ENCODE assay signal across 26 cellular contexts in genomic region chr3:69688400-69688799, GRCh38. TPM values are rescaled to one million over a fixed set of nuclear protein-coding genes. Genes with fewer than 3 reads are reported as not detected.
"Had no signal": no experiment of that assay in that cellular context is flagged by ENCODE, and none has a peak within 500 bp of the region (broad histone marks: within the 10 kb centered on the region; RNA-seq: fewer than 3 reads in every experiment).

No MANE protein-coding gene starts in this region.

- H3K27me3 Mint-ChIP-seq: activated CD4-positive, alpha-beta memory T cell treated with anti-CD3 and anti-CD28 coated beads, Interleukin-2, amount 10 ng/mL, durations not matched to agents 7 days and 5 days; activated naive CD4-positive, alpha-beta T cell treated with anti-CD3 and anti-CD28 coated beads, Interleukin-2, amount 10 ng/mL, durations not matched to agents 7 days and 5 days; activated naive CD8-positive, alpha-beta T cell treated with anti-CD3 and anti-CD28 coated beads, Interleukin-2, amount 10 ng/mL, durations not matched to agents 7 days and 5 days; activated T-cell treated with anti-CD3 and anti-CD28 coated beads, Interleukin-2, amount 50 U/mL, for 24 hours; central memory CD8-positive, alpha-beta T cell had no signal

- H3K4me3 ChIP-seq: ascending aorta, coronary artery had no signal

- H3K9me3 ChIP-seq: ascending aorta had no signal

- H3K9me3 Mint-ChIP-seq: activated CD4-positive, alpha-beta memory T cell treated with anti-CD3 and anti-CD28 coated beads, Interleukin-2, amount 10 ng/mL, durations not matched to agents 7 days and 5 days; activated CD4-positive, alpha-beta T cell treated with anti-CD3 and anti-CD28 coated beads, Interleukin-2, amount 10 ng/mL, durations not matched to agents 7 days and 5 days; activated naive CD4-positive, alpha-beta T cell treated with anti-CD3 and anti-CD28 coated beads, Interleukin-2, amount 10 ng/mL, durations not matched to agents 7 days and 5 days; activated naive CD4-positive, alpha-beta T cell treated with anti-CD3 and anti-CD28 coated beads, Interleukin-2, amount 50 U/mL, for 72 hours; activated naive CD8-positive, alpha-beta T cell treated with anti-CD3 and anti-CD28 coated beads, Interleukin-2, amount 10 ng/mL, durations not matched to agents 7 days and 5 days; activated T-cell treated with anti-CD3 and anti-CD28 coated beads, Interleukin-2, amount 50 U/mL, for 24 hours; activated T-cell treated with anti-CD3 and anti-CD28 coated beads, Interleukin-2, amount 50 U/mL, for 72 hours; brain; central memory CD8-positive, alpha-beta T cell; WTC11 had no signal

- DNase-seq: activated CD4-positive, alpha-beta memory T cell treated with anti-CD3 and anti-CD28 coated beads, Interleukin-2, amount 10 ng/mL, durations not matched to agents 7 days and 5 days; activated CD4-positive, alpha-beta T cell treated with anti-CD3 and anti-CD28 coated beads for 1 hour; activated CD4-positive, alpha-beta T cell treated with anti-CD3 and anti-CD28 coated beads for 4 hours; activated CD4-positive, alpha-beta T cell treated with anti-CD3 and anti-CD28 coated beads, Interleukin-2, amount 10 ng/mL, durations not matched to agents 7 days and 5 days; activated CD4-positive, alpha-beta T cell treated with anti-CD3 and anti-CD28 coated beads, Interleukin-2, amount 50 U/mL, for 4 hours; activated CD8-positive, alpha-beta memory T cell treated with anti-CD3 and anti-CD28 coated beads, Interleukin-2, amount 50 U/mL, for 48 hours; activated gamma-delta T cell; activated naive CD4-positive, alpha-beta T cell; activated naive CD4-positive, alpha-beta T cell treated with anti-CD3 and anti-CD28 coated beads, Interleukin-2, amount 10 ng/mL, durations not matched to agents 7 days and 5 days; activated naive CD8-positive, alpha-beta T cell treated with anti-CD3 and anti-CD28 coated beads, Interleukin-2, amount 10 ng/mL, durations not matched to agents 7 days and 5 days; activated T-cell treated with anti-CD3 and anti-CD28 coated beads for 4 hours; activated T-cell treated with anti-CD3 and anti-CD28 coated beads, Interleukin-2, amount 50 U/mL, for 24 hours; activated T-cell treated with anti-CD3 and anti-CD28 coated beads, Interleukin-2, amount 50 U/mL, for 72 hours; dermis blood vessel endothelial cell; effector CD8-positive, alpha-beta T cell; foreskin fibroblast; head of caudate nucleus; T-helper 2 cell had no signal

- H3K27ac Mint-ChIP-seq: activated CD4-positive, alpha-beta memory T cell treated with anti-CD3 and anti-CD28 coated beads, Interleukin-2, amount 10 ng/mL, durations not matched to agents 7 days and 5 days; activated CD4-positive, alpha-beta T cell treated with anti-CD3 and anti-CD28 coated beads, Interleukin-2, amount 10 ng/mL, durations not matched to agents 7 days and 5 days; activated naive CD4-positive, alpha-beta T cell treated with anti-CD3 and anti-CD28 coated beads, Interleukin-2, amount 10 ng/mL, durations not matched to agents 7 days and 5 days; activated naive CD4-positive, alpha-beta T cell treated with anti-CD3 and anti-CD28 coated beads, Interleukin-2, amount 50 U/mL, for 72 hours; activated naive CD8-positive, alpha-beta T cell treated with anti-CD3 and anti-CD28 coated beads, Interleukin-2, amount 10 ng/mL, durations not matched to agents 7 days and 5 days; activated T-cell treated with anti-CD3 and anti-CD28 coated beads, Interleukin-2, amount 50 U/mL, for 24 hours; activated T-cell treated with anti-CD3 and anti-CD28 coated beads, Interleukin-2, amount 50 U/mL, for 72 hours; WTC11 had no signal

- H3K36me3 Mint-ChIP-seq: activated naive CD4-positive, alpha-beta T cell treated with anti-CD3 and anti-CD28 coated beads, Interleukin-2, amount 10 ng/mL, durations not matched to agents 7 days and 5 days; activated naive CD4-positive, alpha-beta T cell treated with anti-CD3 and anti-CD28 coated beads, Interleukin-2, amount 50 U/mL, for 72 hours; activated naive CD8-positive, alpha-beta T cell treated with anti-CD3 and anti-CD28 coated beads, Interleukin-2, amount 10 ng/mL, durations not matched to agents 7 days and 5 days; brain; WTC11 had no signal

- H3K27me3 ChIP-seq: ascending aorta had no signal

- H3K4me1 Mint-ChIP-seq: activated CD4-positive, alpha-beta memory T cell treated with anti-CD3 and anti-CD28 coated beads, Interleukin-2, amount 10 ng/mL, durations not matched to agents 7 days and 5 days; activated CD4-positive, alpha-beta T cell treated with anti-CD3 and anti-CD28 coated beads, Interleukin-2, amount 10 ng/mL, durations not matched to agents 7 days and 5 days; activated naive CD4-positive, alpha-beta T cell treated with anti-CD3 and anti-CD28 coated beads, Interleukin-2, amount 10 ng/mL, durations not matched to agents 7 days and 5 days; activated naive CD8-positive, alpha-beta T cell treated with anti-CD3 and anti-CD28 coated beads, Interleukin-2, amount 10 ng/mL, durations not matched to agents 7 days and 5 days; central memory CD8-positive, alpha-beta T cell had no signal

- H3K4me1 ChIP-seq: ascending aorta had no signal

- H3K4me3 Mint-ChIP-seq: activated CD4-positive, alpha-beta memory T cell treated with anti-CD3 and anti-CD28 coated beads, Interleukin-2, amount 10 ng/mL, durations not matched to agents 7 days and 5 days; activated CD4-positive, alpha-beta T cell treated with anti-CD3 and anti-CD28 coated beads, Interleukin-2, amount 10 ng/mL, durations not matched to agents 7 days and 5 days; activated naive CD4-positive, alpha-beta T cell treated with anti-CD3 and anti-CD28 coated beads, Interleukin-2, amount 10 ng/mL, durations not matched to agents 7 days and 5 days; activated naive CD8-positive, alpha-beta T cell treated with anti-CD3 and anti-CD28 coated beads, Interleukin-2, amount 10 ng/mL, durations not matched to agents 7 days and 5 days; activated T-cell treated with anti-CD3 and anti-CD28 coated beads, Interleukin-2, amount 50 U/mL, for 24 hours; activated T-cell treated with anti-CD3 and anti-CD28 coated beads, Interleukin-2, amount 50 U/mL, for 72 hours; brain; central memory CD8-positive, alpha-beta T cell; WTC11 had no signal

- H3K36me3 ChIP-seq: ascending aorta had no signal

- H3K27ac ChIP-seq: ascending aorta, coronary artery, VCaP had no signal

RNA-seq across cellular contexts. Expression of gene MITF, which starts 50.9 kb away (rescaled TPM):
- total RNA-seq: activated CD4-positive, alpha-beta memory T cell treated with anti-CD3 and anti-CD28 coated beads, Interleukin-2, amount 10 ng/mL, durations not matched to agents 7 days and 5 days; T-helper 1 cell treated with Interleukin-12 subunit alpha and Interleukin-12 subunit beta and Interleukin-4 antibody, amounts not matched to agents 30 ng/mL and 1 ng/mL, for 36 hours had no signal
